ENCODE assay signal across 22 cellular contexts in genomic region chr11:44382118-44382517, GRCh38.
DNase-seq lines count a peak whose midpoint lies in the region; ATAC-seq, FAIRE-seq and TF ChIP-seq lines count a peak whose summit lies in the region.
"Had no signal": no experiment of that assay in that cellular context is flagged by ENCODE, and none has a peak within 500 bp of the region (broad histone marks: within the 10 kb centered on the region; RNA-seq: fewer than 3 reads in every experiment).

No MANE protein-coding gene starts in this region.

- H3K9me3 Mint-ChIP-seq in CD14-positive monocyte (peaks cover 0 to 3% (median 0%) of the 10 kb centered on the region in 7 donors), nephron (no peaks in the 10 kb centered on the region)
- H3K9me3 Mint-ChIP-seq: HFFc6 had no signal

- ATAC-seq in HG03521 (IDR thresholded peaks at IDR 0.05; ENCODE audit: unreplicated experiment) = no peak
- ATAC-seq: CD8-positive, alpha-beta T cell had no signal

- no peaks in the 10 kb centered on the region for H3K27me3 ChIP-seq in BLaER1

- no peak for FAIRE-seq in frontal cortex (lab: Jason Lieb, UNC)
- FAIRE-seq: GM12891, GM18507, H54 had no signal

- H3K27ac ChIP-seq in BLaER1 = peak overlapping the region; percentile 37

- H3K27me3 Mint-ChIP-seq in CD14-positive monocyte (ENCODE audit: low read depth in 3 of 3) (peaks cover 3 to 13% (median 13%) of the 10 kb centered on the region in 3 donors), nephron (ENCODE audit: low read depth) (peaks cover 35% of the 10 kb centered on the region)

- in situ Hi-C loops in G401 (cut with HindIII; ENCODE audit: low sequenced_read_pairs) = no loop called here

- no peaks in the 10 kb centered on the region for H3K36me3 Mint-ChIP-seq in CD14-positive monocyte
- no peaks in the 10 kb centered on the region for H3K36me3 Mint-ChIP-seq in nephron (ENCODE audit: low read depth)
- H3K36me3 Mint-ChIP-seq: CD4-positive, CD25-positive, alpha-beta regulatory T cell; CD8-positive, alpha-beta T cell had no signal

- H3K36me3 ChIP-seq in BLaER1 = no peaks in the 10 kb centered on the region
- H3K36me3 ChIP-seq: HAP-1 had no signal

- peak; percentile 15 for DNase-seq in CD14-positive monocyte (ENCODE audit: low spot score)
- DNase-seq in NCI-H82 treated with DMSO at 0.1 percent for 48 hours (lab: John Stamatoyannopoulos, UW; ENCODE audit: unreplicated experiment) = peak; percentile 61
- no peak for DNase-seq in NCI-H524 treated with DMSO at 0.1 percent for 48 hours (lab: John Stamatoyannopoulos, UW)
- no peak for DNase-seq in frontal cortex (ENCODE audit: low spot score in 2 of 2)
- no peak for DNase-seq in G401 (ENCODE audit: low spot score)
- DNase-seq: C1 segment of cervical spinal cord; CD4-positive, CD25-positive, alpha-beta regulatory T cell; CD8-positive, alpha-beta T cell; DMS153; DND-41; GF-D8; GOT3; HFFc6 had no signal

- H3K4me1 Mint-ChIP-seq in CD14-positive monocyte (no peaks in the 10 kb centered on the region), nephron (peaks cover 27% of the 10 kb centered on the region)
- H3K4me1 Mint-ChIP-seq: B cell; CD4-positive, CD25-positive, alpha-beta regulatory T cell had no signal

- intact Hi-C loops in CD14-positive monocyte (cut with micrococcal nuclease) = no loop called here

- no peaks in the 10 kb centered on the region for H3K9me3 ChIP-seq in BLaER1
- H3K9me3 ChIP-seq: Caco-2, HAP-1 had no signal

- H3K9ac ChIP-seq in BLaER1 = 0 out of 2 replicates have a peak overlapping the region, but pooled peaks have one; percentile 10

- H3K4me3 ChIP-seq in BLaER1 = no peak overlapping the region
- H3K4me3 ChIP-seq: HAP-1 had no signal

- TF ChIP-seq CTCF in CD14-positive monocyte (IDR thresholded peaks at IDR 0.05) (no peak), nephron (IDR thresholded peaks at IDR 0.05; ENCODE audit: unreplicated experiment in 3 of 3) (no peak)

- H3K4me1 ChIP-seq in BLaER1 = peaks cover 21% of the 10 kb centered on the region
- H3K4me1 ChIP-seq: Caco-2, HAP-1 had no signal

- H3K27ac Mint-ChIP-seq in CD14-positive monocyte (no peak overlapping the region), nephron (peak overlapping the region; percentile 14 to 71 (median 64))
- H3K27ac Mint-ChIP-seq: B cell; CD4-positive, CD25-positive, alpha-beta regulatory T cell; CD8-positive, alpha-beta T cell; HFFc6 had no signal

- no peaks in the 10 kb centered on the region for H4K20me1 ChIP-seq in BLaER1

- H3K4me2 ChIP-seq in BLaER1 = peak overlapping the region; percentile 74

- H3K4me3 Mint-ChIP-seq in CD14-positive monocyte = no peak overlapping the region
- H3K4me3 Mint-ChIP-seq in nephron = no peak overlapping the region
- H3K4me3 Mint-ChIP-seq: B cell; CD4-positive, CD25-positive, alpha-beta regulatory T cell; CD8-positive, alpha-beta T cell; HFFc6 had no signal

Comparison
In these comparisons a context has a peak if more than half of its experiments do, and no peak if none do; other contexts are left out.
1. DNase-seq: peak in CD14-positive monocyte (single experiment) and NCI-H82 treated with DMSO at 0.1 percent for 48 hours (single experiment); none in NCI-H524 treated with DMSO at 0.1 percent for 48 hours (single experiment), frontal cortex (0 of 2) and G401 (single experiment).
2. H3K27ac Mint-ChIP-seq: peak in nephron (3 of 3); none in CD14-positive monocyte (0 of 7).